Comparison of ENCODE assay signal across 18 cellular contexts in the genomic region with DNA sequence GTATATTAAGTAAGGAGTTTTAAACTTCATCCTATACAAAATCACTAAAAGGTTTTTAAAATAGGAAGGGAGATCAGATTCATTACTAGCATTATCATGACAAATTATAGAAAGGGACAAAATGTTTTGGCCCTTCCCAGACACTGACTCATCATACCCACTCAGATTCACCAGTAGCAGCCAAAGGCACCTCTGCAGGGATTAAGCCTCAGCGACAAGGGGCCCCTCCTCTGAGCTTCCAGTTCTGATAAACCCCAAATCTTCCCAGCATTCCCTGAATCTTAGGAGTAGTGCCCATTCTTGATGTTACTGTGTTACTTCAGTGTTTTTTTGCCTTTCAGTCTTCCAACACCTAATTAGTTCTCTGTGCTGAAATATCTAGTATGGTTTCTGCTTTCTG. TPM values are rescaled to one million over a fixed set of nuclear protein-coding genes. Genes with fewer than 3 reads are reported as not detected.
DNase-seq lines count a peak whose midpoint lies in the region; ATAC-seq and TF ChIP-seq lines count a peak whose summit lies in the region.
"Had no signal": no experiment of that assay in that cellular context is flagged by ENCODE, and none has a peak within 500 bp of the region (broad histone marks: within the 10 kb centered on the region; RNA-seq: fewer than 3 reads in every experiment).

No MANE protein-coding gene starts in this region.

- TF ChIP-seq CTCF in epithelial cell of esophagus (IDR thresholded peaks at IDR 0.05; ENCODE audit: insufficient read depth, low read depth, low read length, missing control alignments), result no peak
- TF ChIP-seq CTCF in osteoblast (IDR thresholded peaks at IDR 0.05; ENCODE audit: extremely low read depth, low read depth, low read length), result no peak
- TF ChIP-seq CTCF in type B pancreatic cell (conservative IDR thresholded peaks at IDR 0.05), result no peak

- H3K4me2 ChIP-seq in osteoblast (ENCODE audit: insufficient read depth, low read length), result peak overlapping the region; percentile 29

- peaks cover 8% of the 10 kb centered on the region for H3K4me1 ChIP-seq in osteoblast (ENCODE audit: insufficient read depth, low read length)

- H3K36me3 ChIP-seq in osteoblast (ENCODE audit: insufficient read depth, low read length), result peaks cover 7% of the 10 kb centered on the region
- H3K36me3 ChIP-seq: gastrocnemius medialis had no signal

- H4K20me1 ChIP-seq in osteoblast (ENCODE audit: insufficient read depth, low read length), result no peaks in the 10 kb centered on the region

- H3K36me3 Mint-ChIP-seq in type B pancreatic cell, result peaks cover 66% of the 10 kb centered on the region

- ATAC-seq in GM19324 (IDR thresholded peaks at IDR 0.05; ENCODE audit: low FRiP score, unreplicated experiment), result no peak
- ATAC-seq in GM18907 (IDR thresholded peaks at IDR 0.05; ENCODE audit: unreplicated experiment), result no peak

- no peak overlapping the region for H3K27ac Mint-ChIP-seq in type B pancreatic cell
- H3K27ac Mint-ChIP-seq: CD4-positive, CD25-positive, alpha-beta regulatory T cell had no signal

- H3K9me3 ChIP-seq in osteoblast (ENCODE audit: low read depth, low read length), result no peaks in the 10 kb centered on the region
- H3K9me3 ChIP-seq: gastrocnemius medialis had no signal

- peaks cover 62% of the 10 kb centered on the region for H3K79me2 ChIP-seq in osteoblast (ENCODE audit: insufficient read depth, low read length)

- DNase-seq in EH (ENCODE audit: low read depth) (peak; percentile 39), M059J (ENCODE audit: low read depth) (peak; percentile 56), epithelial cell of esophagus (ENCODE audit: low read depth) (peak; percentile 21), osteoblast (ENCODE audit: insufficient read length, low spot score, missing footprints) (no peak), type B pancreatic cell (ENCODE audit: extremely low spot score, unreplicated experiment) (no peak)
- DNase-seq: activated effector memory CD4-positive, alpha-beta T cell treated with Interleukin-2 at 50 U/mL for 16 hours; CD4-positive, CD25-positive, alpha-beta regulatory T cell; effector memory CD4-positive, alpha-beta T cell; gastrocnemius medialis; immature natural killer cell; NCI-H1694; NCI-H446; nucleus accumbens; small intestine; stimulated activated naive CD4-positive, alpha-beta T cell treated with Interleukin-2 at 50 U/mL for 16 hours had no signal

- no peaks in the 10 kb centered on the region for H3K9me3 Mint-ChIP-seq in type B pancreatic cell
- H3K9me3 Mint-ChIP-seq: immature natural killer cell had no signal

- H3K4me3 Mint-ChIP-seq in type B pancreatic cell, result no peak overlapping the region
- H3K4me3 Mint-ChIP-seq: CD4-positive, CD25-positive, alpha-beta regulatory T cell; immature natural killer cell had no signal

- no peaks in the 10 kb centered on the region for H3K27me3 ChIP-seq in osteoblast (ENCODE audit: insufficient read depth, low read length)
- H3K27me3 ChIP-seq: gastrocnemius medialis had no signal

- H3K27ac ChIP-seq in osteoblast (ENCODE audit: low read depth, low read length), result peak overlapping the region; percentile 35
- H3K27ac ChIP-seq: SK-N-MC had no signal

- no peaks in the 10 kb centered on the region for H3K4me1 Mint-ChIP-seq in type B pancreatic cell (ENCODE audit: unreplicated experiment)

- H2AFZ ChIP-seq in osteoblast (ENCODE audit: low read length), result no peak overlapping the region

- H3K27me3 Mint-ChIP-seq in type B pancreatic cell, result no peaks in the 10 kb centered on the region
- H3K27me3 Mint-ChIP-seq: CD4-positive, CD25-positive, alpha-beta regulatory T cell had no signal

- no peak overlapping the region for H3K4me3 ChIP-seq in epithelial cell of esophagus (ENCODE audit: low read length)
- no peak overlapping the region for H3K4me3 ChIP-seq in osteoblast (ENCODE audit: insufficient read depth, low read length)
- H3K4me3 ChIP-seq: gastrocnemius medialis, SK-N-MC had no signal

RNA-seq across cellular contexts. Expression of gene KRAS, which starts 14.5 kb away (rescaled TPM):
- 10.8 and 11.8 TPM in 2 replicates for total RNA-seq in M059J (2014; rRNA removed; shearing (Covaris generic))
- 18.5 and 23.9 TPM in 2 replicates for total RNA-seq in osteoblast
- total RNA-seq in type B pancreatic cell (ENCODE audit: low replicate concordance), result 37.4 and 93.3 TPM in 2 replicates

RNA-seq across cellular contexts. Expression of gene ETFRF1, which starts 41.2 kb away (rescaled TPM):
- total RNA-seq in M059J (2014; rRNA removed; shearing (Covaris generic)), result 49.3 and 50.8 TPM in 2 replicates
- total RNA-seq in osteoblast (27.9 and 28.0 TPM in 2 replicates), type B pancreatic cell (ENCODE audit: low replicate concordance) (14.2 and 33.6 TPM in 2 replicates)

RNA-seq across cellular contexts. Expression of gene DNAI7, which starts 41.2 kb away (rescaled TPM):
- 0.39 and 0.59 TPM in 2 replicates for total RNA-seq in M059J (2014; rRNA removed; shearing (Covaris generic))
- total RNA-seq in osteoblast, result 0.29 and 0.36 TPM in 2 replicates
- 1.4 and 1.8 TPM in 2 replicates for total RNA-seq in type B pancreatic cell (ENCODE audit: low replicate concordance)
- total RNA-seq: gastrocnemius medialis had no signal

Comparison
In these comparisons a context has a peak if more than half of its experiments do, and no peak if none do; other contexts are left out.
1. DNase-seq: peak in EH (single experiment), M059J (single experiment) and epithelial cell of esophagus (single experiment); none in osteoblast (single experiment) and type B pancreatic cell (single experiment).